In genomic region chr9:117487555-117488175, GRCh38 we compare ENCODE assay signal across 8 cellular contexts.
A peak's percentile ranks its signal among the peaks of the same experiment; 100 is the strongest.
DNase-seq lines count a peak whose midpoint lies in the region; TF ChIP-seq lines count a peak whose summit lies in the region.

No MANE protein-coding gene starts in this region.

- H2AFZ ChIP-seq in MM.1S (ENCODE audit: low read length): peak overlapping the region; percentile 85

- no peaks in the 10 kb centered on the region for H3K79me2 ChIP-seq in MM.1S (ENCODE audit: low read length)

- 0 out of 2 replicates have a peak, but pooled peaks cover 7% of the 10 kb centered on the region for H3K4me1 ChIP-seq in MM.1S (ENCODE audit: low read length)

- no peak overlapping the region for H3K4me3 Mint-ChIP-seq in HFFc6

- CTCF ChIA-PET in RWPE1 (lab: Yijun Ruan, JAX): interaction anchor here (0.5 to 1.4 kb wide), 8 partner anchors 9 to 1877 kb away, joined by 3 to 6 read pairs (median 3); no protein-coding TSS in a partner anchor

- no peaks in the 10 kb centered on the region for H3K36me3 ChIP-seq in MM.1S (replicated peaks; ENCODE audit: insufficient read depth, low read length)

- H3K9me3 ChIP-seq in MM.1S (replicated peaks; ENCODE audit: insufficient read depth, low read length): no peaks in the 10 kb centered on the region

- no peaks in the 10 kb centered on the region for H4K20me1 ChIP-seq in MM.1S (ENCODE audit: insufficient read depth, low read length)

- H3K4me3 ChIP-seq in MM.1S (ENCODE audit: low read length): peak overlapping the region; percentile 29; the same call in 1 of the 2 replicates

- DNase-seq in activated T-cell treated with anti-CD3 and anti-CD28 coated beads for 24 hours (ENCODE audit: low read depth) (peak; percentile 12), activated T-cell treated with anti-CD3 and anti-CD28 coated beads for 4 hours (no peak), HFFc6 (no peak), MM.1S (peak; percentile 44), RWPE1 (ENCODE audit: low spot score) (peak; percentile 78), brain pericyte (ENCODE audit: low read depth, low spot score) (peak; percentile 16), islet precursor cell (peak; percentile 95)
- peak; percentile 13 for DNase-seq in stimulated activated CD4-positive, alpha-beta T cell treated with anti-CD3 and anti-CD28 coated beads, Interleukin-12 subunit alpha, Interleukin-12 subunit beta, amount 100 ng/mL, for 4 hours

- H3K4me2 ChIP-seq in MM.1S (ENCODE audit: low read depth, low read length): peak overlapping the region; percentile 69

- peaks cover 15% of the 10 kb centered on the region for H3K9me3 Mint-ChIP-seq in HFFc6

- no peaks in the 10 kb centered on the region for H3K4me1 Mint-ChIP-seq in HFFc6 (ENCODE audit: low read depth)

- H3K27me3 ChIP-seq in MM.1S (replicated peaks; ENCODE audit: insufficient read depth, low read length): no peaks in the 10 kb centered on the region

- POLR2A ChIA-PET in RWPE1 (lab: Yijun Ruan, JAX; ENCODE audit: low non-redundant PET): no interaction called here

- H3K27ac Mint-ChIP-seq in HFFc6: no peak overlapping the region

- H3F3A ChIP-seq in MM.1S (ENCODE audit: insufficient read depth, low read length): no peaks in the 10 kb centered on the region

- H3K9ac ChIP-seq in MM.1S (ENCODE audit: low read length): no peak overlapping the region

- no peaks in the 10 kb centered on the region for H3K9me2 ChIP-seq in MM.1S (replicated peaks; ENCODE audit: insufficient read depth, low read length)

- H3K36me3 Mint-ChIP-seq in HFFc6 (ENCODE audit: low read depth): no peaks in the 10 kb centered on the region

- TF ChIP-seq CTCF in HFFc6 (IDR thresholded peaks at IDR 0.05) (peak; percentile 76), MM.1S (IDR thresholded peaks at IDR 0.05; ENCODE audit: low read length) (peak; percentile 98), RWPE1 (conservative IDR thresholded peaks at IDR 0.05; ENCODE audit: low read depth) (peak; percentile 92)

- no peaks in the 10 kb centered on the region for H3K27me3 Mint-ChIP-seq in HFFc6 (ENCODE audit: insufficient read depth)

- H3K27ac ChIP-seq in MM.1S (ENCODE audit: low read length) (no peak overlapping the region), RWPE1 (no peak overlapping the region)

Comparison
In these comparisons a context has a peak if more than half of its experiments do, and no peak if none do; other contexts are left out.
1. DNase-seq: peak in activated T-cell treated with anti-CD3 and anti-CD28 coated beads for 24 hours (single experiment), MM.1S (single experiment), RWPE1 (single experiment), brain pericyte (single experiment), islet precursor cell (single experiment) and stimulated activated CD4-positive, alpha-beta T cell treated with anti-CD3 and anti-CD28 coated beads, Interleukin-12 subunit alpha, Interleukin-12 subunit beta, amount 100 ng/mL, for 4 hours (single experiment); none in activated T-cell treated with anti-CD3 and anti-CD28 coated beads for 4 hours (single experiment) and HFFc6 (single experiment).
2. Peak in every context shown above with its lines, with median percentiles within 50 percentile points of each other: CTCF ChIP-seq.